Comparison of ENCODE assay signal across 31 cellular contexts in the genomic region with DNA sequence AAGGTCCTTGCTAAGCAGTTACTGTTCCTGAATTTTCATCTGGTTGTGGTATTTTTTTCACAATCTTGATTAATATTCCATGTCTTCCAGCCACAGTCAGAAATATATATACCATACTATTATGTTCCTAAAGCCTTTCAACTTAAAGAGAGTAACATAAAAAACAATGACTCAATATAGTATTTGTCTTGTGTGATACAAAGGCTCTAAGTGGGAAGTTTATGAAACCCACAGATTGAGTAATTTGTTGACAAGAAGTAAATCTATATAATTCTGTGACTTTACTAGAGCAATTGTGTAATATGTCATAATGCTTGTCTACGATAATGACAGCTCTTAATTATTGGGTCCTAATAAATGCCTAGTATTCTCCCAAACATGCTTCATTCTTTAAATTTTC.
"Had no signal": no experiment of that assay in that cellular context is flagged by ENCODE, and none has a peak within 500 bp of the region (broad histone marks: within the 10 kb centered on the region; RNA-seq: fewer than 3 reads in every experiment).

No MANE protein-coding gene starts in this region.

- H3K4me2 ChIP-seq: SK-N-SH had no signal

- H3K27me3 ChIP-seq: MG63, Peyer's patch had no signal

- H3K4me1 ChIP-seq: Peyer's patch, SJSA1 had no signal

- H3K9me3 ChIP-seq: MG63, Peyer's patch, SJSA1, SK-N-SH had no signal

- DNase-seq: Kasumi-1, KG1, MG63, NCI-H1048, NCI-H1092 treated with DMSO at 0.1 percent for 48 hours, NCI-H1105 treated with DMSO at 0.1 percent for 48 hours, NCI-H1417, NCI-H1436, NCI-H146, NCI-H1694, NCI-H187, NCI-H1930, NCI-H2029 treated with DMSO at 0.1 percent for 48 hours, NCI-H2081 treated with DMSO at 0.1 percent for 48 hours, NCI-H2107, NCI-H2171, NCI-H226, NCI-H446 treated with DMSO at 0.1 percent for 48 hours, NCI-H510A, NCI-H524, NCI-H526, NCI-H69, NCI-H748 treated with DMSO at 0.1 percent for 48 hours, NCI-H82, Peyer's patch, Right ventricle myocardium superior, RPMI8226, SHP77 treated with DMSO at 0.1 percent for 48 hours, SK-N-SH had no signal

- H3K9me2 ChIP-seq: SK-N-SH had no signal

- H3K4me3 ChIP-seq: K562, MG63, Peyer's patch, SJSA1 had no signal

- H3K9ac ChIP-seq: SK-N-SH had no signal

- H3K36me3 ChIP-seq: MG63, Peyer's patch, SJSA1 had no signal

- ATAC-seq: K562 had no signal

- H3K27ac ChIP-seq: Peyer's patch, SJSA1 had no signal
